Comparison of ENCODE assay signal across 16 cellular contexts in the genomic region with DNA sequence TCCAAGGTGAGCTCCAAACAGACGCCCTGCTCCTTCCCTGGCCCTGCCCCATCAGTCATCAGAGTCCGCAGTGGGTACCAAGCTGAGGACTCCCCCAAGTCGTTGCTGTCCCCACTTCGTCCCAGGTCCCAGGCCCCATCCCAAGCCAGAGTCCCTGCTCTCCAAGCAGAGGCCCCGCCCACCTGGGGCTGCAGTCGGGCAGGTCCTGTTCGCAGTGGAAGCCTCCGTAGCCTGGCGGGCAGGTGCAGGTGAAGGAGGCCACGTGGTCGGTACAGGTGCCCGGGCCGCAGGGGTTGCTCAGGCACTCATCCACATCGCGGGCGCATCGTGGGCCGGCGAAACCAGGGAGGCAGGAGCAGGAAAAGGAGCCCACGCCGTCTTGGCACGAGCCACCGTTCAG. TPM values are rescaled to one million over a fixed set of nuclear protein-coding genes. Genes with fewer than 3 reads are reported as not detected.
DNase-seq lines count a peak whose midpoint lies in the region; ATAC-seq, FAIRE-seq and TF ChIP-seq lines count a peak whose summit lies in the region.
"Had no signal": no experiment of that assay in that cellular context is flagged by ENCODE, and none has a peak within 500 bp of the region (broad histone marks: within the 10 kb centered on the region; RNA-seq: fewer than 3 reads in every experiment).

No MANE protein-coding gene starts in this region.

- CTCF ChIA-PET in HepG2 (lab: Yijun Ruan, JAX; ENCODE audit: low intra/inter-chr PET ratio, low total read pairs) (no interaction called here), SK-N-SH (lab: Yijun Ruan, JAX) (interaction anchor here (1.0 to 1.3 kb wide), 3 partner anchors 8 to 70 kb away, joined by 3 to 4 read pairs (median 3); no protein-coding TSS in a partner anchor)

- H4K20me1 ChIP-seq in HepG2 (ENCODE audit: insufficient read depth, low read length), result no peaks in the 10 kb centered on the region
- H4K20me1 ChIP-seq in SK-N-SH (ENCODE audit: insufficient read depth), result no peaks in the 10 kb centered on the region

- in situ Hi-C loops in HepG2 (cut with HindIII; ENCODE audit: extremely low pct_ligation_motif_present, low pct_unique_long_range_greater_than_20kb), result no loop called here

- H3K36me3 ChIP-seq in HepG2 (replicated peaks in 1 of 2; ENCODE audit: control insufficient read depth in 1 of 2, insufficient read depth in 2 of 2, low read length in 2 of 2) (no peaks in the 10 kb centered on the region), right lobe of liver (no peaks in the 10 kb centered on the region), SK-N-SH (replicated peaks in 1 of 2; ENCODE audit: control insufficient read depth in 1 of 2, insufficient read depth in 2 of 2, low read length in 1 of 2) (no peaks in the 10 kb centered on the region)

- ATAC-seq in HepG2, result no peak; the same call in 2 of the 3 replicates
- no peak for ATAC-seq in right lobe of liver
- no peak for ATAC-seq in GM21381 (IDR thresholded peaks at IDR 0.05; ENCODE audit: unreplicated experiment)
- ATAC-seq: activated CD4-positive, alpha-beta T cell treated with anti-CD3 and anti-CD28 coated beads for 36 hours; Right ventricle myocardium inferior; stimulated activated naive CD8-positive, alpha-beta T cell treated with anti-CD3 and anti-CD28 coated beads, Interleukin-15, amount 100 ng/mL, for 72 hours had no signal

- H2AFZ ChIP-seq in HepG2 (ENCODE audit: low read length) (peak overlapping the region; percentile 98), SK-N-SH (ENCODE audit: low read depth) (no peak overlapping the region)

- DNase-seq in HepG2 (ENCODE audit: low spot score) (no peak), right lobe of liver (no peak), NCI-H2196 treated with DMSO at 0.1 percent for 48 hours (lab: John Stamatoyannopoulos, UW; ENCODE audit: unreplicated experiment) (peak; percentile 53), coronary artery (ENCODE audit: low spot score) (no peak), NCI-H524 treated with DMSO at 0.1 percent for 48 hours (lab: John Stamatoyannopoulos, UW) (no peak), SK-N-SH (no peak)
- DNase-seq in activated CD4-positive, alpha-beta T cell treated with anti-CD3 and anti-CD28 coated beads for 48 hours, result no peak
- DNase-seq: activated CD4-positive, alpha-beta T cell treated with anti-CD3 and anti-CD28 coated beads for 36 hours; activated CD8-positive, alpha-beta memory T cell treated with anti-CD3 and anti-CD28 coated beads, Interleukin-2, amount 50 U/mL, for 4 hours; DMS 273 treated with DMSO at 0.1 percent for 48 hours; stimulated activated naive CD8-positive, alpha-beta T cell treated with anti-CD3 and anti-CD28 coated beads, Interleukin-15, amount 100 ng/mL, for 72 hours had no signal

- peak overlapping the region; percentile 90 for H3K4me2 ChIP-seq in HepG2 (ENCODE audit: low read depth, low read length)
- no peak overlapping the region for H3K4me2 ChIP-seq in SK-N-SH

- BruUV-seq in HepG2 (replicated peaks; lab: Mats Ljungman, UMichigan), result no TSS peak

- no peaks in the 10 kb centered on the region for H3K9me3 ChIP-seq in HepG2 (ENCODE audit: low read length)
- no peaks in the 10 kb centered on the region for H3K9me3 ChIP-seq in right lobe of liver
- H3K9me3 ChIP-seq in SK-N-SH, result no peaks in the 10 kb centered on the region

- no peak for FAIRE-seq in HepG2 (lab: Jason Lieb, UNC)
- FAIRE-seq: astrocyte had no signal

- peaks cover 23% of the 10 kb centered on the region for H3K4me1 ChIP-seq in HepG2 (ENCODE audit: insufficient read depth, low read length)
- peaks cover 0 to 3% (median 0%) of the 10 kb centered on the region in 4 donors for H3K4me1 ChIP-seq in right lobe of liver
- peaks cover 0 to 2% of the 10 kb centered on the region in 2 experiments; a peak in 1 of 4 replicates for H3K4me1 ChIP-seq in SK-N-SH (ENCODE audit: control insufficient read depth in 1 of 2, insufficient read depth in 2 of 2, low read depth in 1 of 2, low read length in 1 of 2)

- peaks cover 0 to 5% of the 10 kb centered on the region in 2 experiments; a peak in 1 of 5 replicates for H3K27me3 ChIP-seq in HepG2 (ENCODE audit: control insufficient read depth in 1 of 2, insufficient read depth in 2 of 2, low read length in 2 of 2)
- H3K27me3 ChIP-seq in right lobe of liver, result no peaks in the 10 kb centered on the region
- H3K27me3 ChIP-seq in SK-N-SH (ENCODE audit: insufficient read depth), result no peaks in the 10 kb centered on the region

- peak overlapping the region; percentile 60 to 86 (median 78); a peak in 4 of 6 replicates for H3K4me3 ChIP-seq in HepG2 (replicated peaks in 1 of 3; ENCODE audit: insufficient read depth in 1 of 3, low read depth in 2 of 3, low read length in 3 of 3)
- H3K4me3 ChIP-seq in right lobe of liver, result no peak overlapping the region
- no peak overlapping the region for H3K4me3 ChIP-seq in coronary artery
- H3K4me3 ChIP-seq in SK-N-SH (ENCODE audit: low read depth in 2 of 2, low read length in 1 of 2), result no peak overlapping the region

- 64% methylated on average over 18 of the region's 23 CpGs for WGBS in HepG2 (ENCODE audit: low lambda C conversion rate)
- no CpG with 5 or more reads among the region's 23 CpGs for WGBS in right lobe of liver (ENCODE audit: insufficient coverage, low coverage, low lambda C conversion rate, missing lambda C conversion rate)
- WGBS in SK-N-SH (ENCODE audit: low lambda C conversion rate), result 88% methylated on average over 14 of the region's 23 CpGs

- H3K79me2 ChIP-seq in HepG2 (ENCODE audit: insufficient read depth, low read length) (no peaks in the 10 kb centered on the region), SK-N-SH (ENCODE audit: insufficient read depth) (no peaks in the 10 kb centered on the region; the same call in 1 of the 2 replicates)

- POLR2A ChIA-PET in HepG2 (lab: Yijun Ruan, JAX), result interaction anchor here (0.6 to 1.0 kb wide), 4 partner anchors 14 to 237 kb away, joined by 3 to 8 read pairs (median 4); partner anchors contain the start of gene AKAP8L
- POLR2A ChIA-PET in SK-N-SH (lab: Yijun Ruan, JAX), result no interaction called here

- intact Hi-C loops in HepG2 (cut with micrococcal nuclease; ENCODE audit: unreplicated experiment), result no loop called here
- intact Hi-C loops in right lobe of liver (cut with DNase I), result loop anchor here in 1 of 2 donors (10.0 kb wide), 1 partner anchor 263 kb away; the partner anchor contains the start of gene WIZ

- TF ChIP-seq POLR2A in HepG2 (IDR thresholded peaks at IDR 0.05; ENCODE audit: insufficient read depth in 1 of 2, low read depth in 2 of 2, low read length in 2 of 2), result no peak
- TF ChIP-seq POLR2A in right lobe of liver (IDR thresholded peaks at IDR 0.05), result no peak

- H3F3A ChIP-seq in SK-N-SH (replicated peaks; ENCODE audit: insufficient read depth), result no peaks in the 10 kb centered on the region

- TF ChIP-seq RAD21 in HepG2 (CRISPR knock-in tag; IDR thresholded peaks at IDR 0.05) (no peak), SK-N-SH (IDR thresholded peaks at IDR 0.05; ENCODE audit: low read length) (no peak)

- no peak for TF ChIP-seq CTCF in HepG2 (CRISPR knock-in tag; IDR thresholded peaks at IDR 0.05)
- no peak for TF ChIP-seq CTCF in right lobe of liver (IDR thresholded peaks at IDR 0.05)
- TF ChIP-seq CTCF in coronary artery (IDR thresholded peaks at IDR 0.05), result no peak
- TF ChIP-seq CTCF in SK-N-SH (IDR thresholded peaks at IDR 0.05), result no peak

- peak overlapping the region; percentile 65; the same call in 1 of the 2 replicates for H3K9ac ChIP-seq in HepG2 (ENCODE audit: insufficient read depth, low read depth, low read length)
- no peak overlapping the region for H3K9ac ChIP-seq in SK-N-SH

- TF ChIP-seq EP300 in HepG2 (IDR thresholded peaks at IDR 0.05; ENCODE audit: low read depth in 2 of 2, low read length in 2 of 2), result no peak
- no peak for TF ChIP-seq EP300 in HepG2 (CRISPR knock-in tag; IDR thresholded peaks at IDR 0.05; ENCODE audit: borderline replicate concordance)
- no peak for TF ChIP-seq EP300 in SK-N-SH (IDR thresholded peaks at IDR 0.05; ENCODE audit: borderline replicate concordance in 1 of 2, low read depth in 1 of 2, low read length in 1 of 2)

- H3K9me2 ChIP-seq in SK-N-SH, result no peaks in the 10 kb centered on the region

- no peak overlapping the region for H3K27ac ChIP-seq in HepG2 (ENCODE audit: extremely low read length, insufficient read depth, low read length)
- no peak overlapping the region for H3K27ac ChIP-seq in right lobe of liver
- H3K27ac ChIP-seq in coronary artery, result peak overlapping the region; percentile 38 to 59
- no peak overlapping the region for H3K27ac ChIP-seq in SK-N-SH (ENCODE audit: low read depth in 2 of 2, low read length in 1 of 2)

RNA-seq across cellular contexts. Expression of gene NOTCH3, which starts 19.4 kb away (rescaled TPM):
- total RNA-seq in HepG2 (2016; rRNA removed; fragmentation: Illumina TruSeq; extraction: Trizol) (0.09 TPM in 1 of 2 replicates, not detected in the other), right lobe of liver (1 to 10 TPM; 1.7 to 6.7 (median 2.4) TPM)
- total RNA-seq in HepG2 (2016; cell fraction: cytosol; rRNA removed; fragmentation: Illumina TruSeq; extraction: Trizol; ENCODE audit: low read depth), result under 0.01 TPM in 1 of 2 replicates, not detected in the other
- 0.09 TPM in 1 of 2 replicates, not detected in the other for total RNA-seq in HepG2 (2016; cell fraction: insoluble cytoplasmic fraction; rRNA removed; fragmentation: Illumina TruSeq; extraction: Trizol)
- total RNA-seq in HepG2 (2016; cell fraction: membrane; rRNA removed; fragmentation: Illumina TruSeq; extraction: Trizol), result 0.03 TPM in 2 replicates
- 0.44 and 0.93 TPM in 2 replicates for total RNA-seq in HepG2 (2016; cell fraction: nucleus; rRNA removed; fragmentation: Illumina TruSeq; extraction: Trizol)
- polyA plus RNA-seq in HepG2 (2011; rRNA removed) (0.28 and 0.43 TPM in 2 replicates), SK-N-SH (2012; rRNA removed) (4.5 and 7.0 TPM in 2 replicates)
- polyA plus RNA-seq in HepG2 (2011; cell fraction: cytosol; rRNA removed), result 0.09 and 0.27 TPM in 2 replicates
- 1.4 and 2.1 TPM in 2 replicates for polyA plus RNA-seq in HepG2 (2011; cell fraction: nucleus; rRNA removed)
- 0.20 and 0.63 TPM in 2 replicates for polyA plus RNA-seq in HepG2 (2012)
- 0.01 and 0.02 TPM in 2 replicates for polyA plus RNA-seq in HepG2 (2016; cell fraction: cytosol; fragmentation: Illumina TruSeq; extraction: Trizol; ENCODE audit: low read depth)
- 0.04 TPM in 1 of 2 replicates, not detected in the other for polyA plus RNA-seq in HepG2 (2016; cell fraction: insoluble cytoplasmic fraction; fragmentation: Illumina TruSeq; extraction: Trizol; ENCODE audit: low read depth)
- 0.01 and 0.05 TPM in 2 replicates for polyA plus RNA-seq in HepG2 (2016; cell fraction: membrane; fragmentation: Illumina TruSeq; extraction: Trizol; ENCODE audit: low read depth)
- polyA plus RNA-seq in HepG2 (2016; cell fraction: nucleus; fragmentation: Illumina TruSeq; extraction: Trizol; ENCODE audit: insufficient read depth, low read depth), result 0.29 and 0.71 TPM in 2 replicates
- 0.54 and 1.5 TPM in 2 replicates for polyA minus RNA-seq in HepG2 (2011; rRNA and poly(A)+ RNA removed; ENCODE audit: low replicate concordance)
- 0.70 and 0.79 TPM in 2 replicates for polyA minus RNA-seq in HepG2 (2011; cell fraction: cytosol; rRNA and poly(A)+ RNA removed)
- polyA minus RNA-seq in HepG2 (2011; cell fraction: nucleus; rRNA and poly(A)+ RNA removed), result 0.50 and 1.9 TPM in 2 replicates
- polyA plus RNA-seq in SK-N-SH (2012; cell fraction: cytosol; rRNA removed), result 2.8 and 5.1 TPM in 2 replicates
- polyA plus RNA-seq in SK-N-SH (2012; cell fraction: nucleus; rRNA removed), result 9.9 and 11.8 TPM in 2 replicates
- total RNA-seq: natural killer cell treated with Interleukin-12 subunit alpha and Interleukin-12 subunit beta and Interleukin-15 and Interleukin-18, amount 100 ng/mL, for 72 hours had no signal

RNA-seq across cellular contexts. Expression of gene EPHX3, which starts 50.9 kb away (rescaled TPM):
- total RNA-seq in HepG2 (2016; rRNA removed; fragmentation: Illumina TruSeq; extraction: Trizol) (0.07 TPM in 1 of 2 replicates, not detected in the other), right lobe of liver (under 1 TPM in 3 of 6 experiments, not detected in 3; 0.20 to 0.25 (median 0.22) TPM)
- not detected in 2 replicates for total RNA-seq in HepG2 (2016; cell fraction: cytosol; rRNA removed; fragmentation: Illumina TruSeq; extraction: Trizol; ENCODE audit: low read depth)
- total RNA-seq in HepG2 (2016; cell fraction: insoluble cytoplasmic fraction; rRNA removed; fragmentation: Illumina TruSeq; extraction: Trizol), result 0.06 TPM in 1 of 2 replicates, not detected in the other
- not detected in 2 replicates for total RNA-seq in HepG2 (2016; cell fraction: membrane; rRNA removed; fragmentation: Illumina TruSeq; extraction: Trizol)
- total RNA-seq in HepG2 (2016; cell fraction: nucleus; rRNA removed; fragmentation: Illumina TruSeq; extraction: Trizol), result not detected in 2 replicates
- polyA plus RNA-seq in HepG2 (2011; rRNA removed) (0.15 and 0.17 TPM in 2 replicates), SK-N-SH (2012; rRNA removed) (0.15 and 0.28 TPM in 2 replicates)
- polyA plus RNA-seq in HepG2 (2011; cell fraction: cytosol; rRNA removed), result 0.04 and 0.05 TPM in 2 replicates
- 0.78 and 0.82 TPM in 2 replicates for polyA plus RNA-seq in HepG2 (2011; cell fraction: nucleus; rRNA removed)
- polyA plus RNA-seq in HepG2 (2012), result 0.07 TPM in 1 of 2 replicates, not detected in the other
- not detected in 2 replicates for polyA plus RNA-seq in HepG2 (2016; cell fraction: cytosol; fragmentation: Illumina TruSeq; extraction: Trizol; ENCODE audit: low read depth)
- not detected in 2 replicates for polyA plus RNA-seq in HepG2 (2016; cell fraction: insoluble cytoplasmic fraction; fragmentation: Illumina TruSeq; extraction: Trizol; ENCODE audit: low read depth)
- 0.10 TPM in 1 of 2 replicates, not detected in the other for polyA plus RNA-seq in HepG2 (2016; cell fraction: membrane; fragmentation: Illumina TruSeq; extraction: Trizol; ENCODE audit: low read depth)
- not detected in 2 replicates for polyA plus RNA-seq in HepG2 (2016; cell fraction: nucleus; fragmentation: Illumina TruSeq; extraction: Trizol; ENCODE audit: insufficient read depth, low read depth)
- polyA minus RNA-seq in HepG2 (2011; rRNA and poly(A)+ RNA removed; ENCODE audit: low replicate concordance), result 0.76 and 0.96 TPM in 2 replicates
- not detected in 2 replicates for polyA minus RNA-seq in HepG2 (2011; cell fraction: cytosol; rRNA and poly(A)+ RNA removed)
- 0.99 and 1.2 TPM in 2 replicates for polyA minus RNA-seq in HepG2 (2011; cell fraction: nucleus; rRNA and poly(A)+ RNA removed)
- polyA plus RNA-seq in SK-N-SH (2012; cell fraction: cytosol; rRNA removed), result 0.03 and 0.04 TPM in 2 replicates
- polyA plus RNA-seq in SK-N-SH (2012; cell fraction: nucleus; rRNA removed), result 0.65 and 1.2 TPM in 2 replicates
- total RNA-seq: glomerular endothelial cell had no signal

Comparison
In these comparisons a context has a peak if more than half of its experiments do, and no peak if none do; other contexts are left out.
1. H3K4me3 ChIP-seq: peak in HepG2 (3 of 3); none in right lobe of liver (0 of 3), coronary artery (single experiment) and SK-N-SH (0 of 2).
2. H3K27ac ChIP-seq: peak in coronary artery (2 of 2); none in HepG2 (single experiment), right lobe of liver (0 of 3) and SK-N-SH (0 of 2).